ENCODE assay signal across 11 cellular contexts in the genomic region with DNA sequence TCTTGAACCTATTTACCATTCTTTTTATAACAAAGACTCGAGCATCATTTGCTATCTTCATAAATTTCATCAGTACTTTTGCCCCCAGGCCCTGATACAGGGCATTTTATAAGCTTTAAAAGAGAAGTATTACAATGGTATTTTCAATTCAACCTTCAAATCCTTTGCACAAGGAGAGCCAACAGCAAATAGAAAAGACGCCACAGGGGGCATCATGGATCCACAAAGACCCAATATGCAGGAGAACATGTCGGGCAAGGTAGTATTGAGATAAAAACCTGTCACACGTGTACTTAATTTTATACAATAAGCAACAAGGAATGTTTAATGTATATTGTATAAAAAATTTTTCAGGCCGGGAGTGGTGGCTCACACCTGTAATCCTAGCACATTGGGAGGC. TPM values are rescaled to one million over a fixed set of nuclear protein-coding genes. Genes with fewer than 3 reads are reported as not detected.
DNase-seq lines count a peak whose midpoint lies in the region; ATAC-seq, FAIRE-seq and TF ChIP-seq lines count a peak whose summit lies in the region.
"Had no signal": no experiment of that assay in that cellular context is flagged by ENCODE, and none has a peak within 500 bp of the region (broad histone marks: within the 10 kb centered on the region; RNA-seq: fewer than 3 reads in every experiment).

No MANE protein-coding gene starts in this region.

- H3K27ac ChIP-seq in right atrium auricular region = peak overlapping the region; percentile 96 to 97
- H3K27ac ChIP-seq in angular gyrus (ENCODE audit: low read depth, low read length) = peak overlapping the region; percentile 2
- H3K27ac ChIP-seq in naive thymus-derived CD4-positive, alpha-beta T cell (ENCODE audit: low read depth, low read length) = no peak overlapping the region

- peaks cover 49 to 84% (median 77%) of the 10 kb centered on the region in 7 donors for H3K4me1 Mint-ChIP-seq in naive thymus-derived CD4-positive, alpha-beta T cell

- TF ChIP-seq CTCF in right atrium auricular region (IDR thresholded peaks at IDR 0.05) = no peak

- H3K9me3 Mint-ChIP-seq in naive thymus-derived CD4-positive, alpha-beta T cell = no peaks in the 10 kb centered on the region

- peak overlapping the region in 6 of 9 donors; percentile 26 to 77 (median 46) for H3K27ac Mint-ChIP-seq in naive thymus-derived CD4-positive, alpha-beta T cell

- peaks cover 0 to 83% of the 10 kb centered on the region in 2 donors for H3K4me1 ChIP-seq in right atrium auricular region
- peaks cover 27 to 46% of the 10 kb centered on the region in 2 donors for H3K4me1 ChIP-seq in naive thymus-derived CD4-positive, alpha-beta T cell (ENCODE audit: control insufficient read depth in 2 of 2, insufficient read depth in 2 of 2, low read length in 2 of 2)

- intact Hi-C loops in left cardiac atrium (cut with DNase I) = no loop called here
- intact Hi-C loops in naive thymus-derived CD4-positive, alpha-beta T cell (cut with micrococcal nuclease) = loop anchor here in 1 of 2 donors (1.0 kb wide), 1 partner anchor 11 kb away; a partner anchor contains a TSS

- no peaks in the 10 kb centered on the region for H3K27me3 Mint-ChIP-seq in naive thymus-derived CD4-positive, alpha-beta T cell

- FAIRE-seq in GM19239 (lab: Jason Lieb, UNC) = no peak
- FAIRE-seq: colon had no signal

- no peaks in the 10 kb centered on the region for H3K27me3 ChIP-seq in right atrium auricular region
- no peaks in the 10 kb centered on the region for H3K27me3 ChIP-seq in naive thymus-derived CD4-positive, alpha-beta T cell (ENCODE audit: control insufficient read depth in 2 of 2, insufficient read depth in 2 of 2, low read length in 2 of 2)

- DNase-seq in right atrium auricular region (ENCODE audit: low spot score) (no peak), left cardiac atrium (no peak), GM19239 (ENCODE audit: insufficient read length, low spot score) (no peak), cerebellum (ENCODE audit: low spot score) (no peak)
- no peak for DNase-seq in naive thymus-derived CD4-positive, alpha-beta T cell

- H3K9me3 ChIP-seq in right atrium auricular region = no peaks in the 10 kb centered on the region
- no peaks in the 10 kb centered on the region for H3K9me3 ChIP-seq in naive thymus-derived CD4-positive, alpha-beta T cell (ENCODE audit: control insufficient read depth in 2 of 3, low read length in 3 of 3)

- ATAC-seq in left cardiac atrium = no peak
- ATAC-seq in naive thymus-derived CD4-positive, alpha-beta T cell = no peak
- ATAC-seq in HG03432 (IDR thresholded peaks at IDR 0.05; ENCODE audit: unreplicated experiment) = no peak
- ATAC-seq in HG02588 (IDR thresholded peaks at IDR 0.05; ENCODE audit: unreplicated experiment) = no peak

- CTCF ChIA-PET in naive thymus-derived CD4-positive, alpha-beta T cell (lab: Charles Lee) = interaction anchor here (1.4 to 3.1 kb wide), 2 partner anchors 12 to 30 kb away, joined by 3 to 15 read pairs; no protein-coding TSS in a partner anchor

- H3K4me3 ChIP-seq in right atrium auricular region = no peak overlapping the region
- no peak overlapping the region for H3K4me3 ChIP-seq in naive thymus-derived CD4-positive, alpha-beta T cell (ENCODE audit: low read length)

- peak overlapping the region in 2 of 10 donors; percentile 13 to 64 for H3K4me3 Mint-ChIP-seq in naive thymus-derived CD4-positive, alpha-beta T cell

- POLR2A ChIA-PET in naive thymus-derived CD4-positive, alpha-beta T cell (lab: Charles Lee) = interaction anchor here (0.8 to 1.5 kb wide), 5 partner anchors 10 to 75 kb away, joined by 3 to 10 read pairs (median 4); a partner anchor contains a TSS

- peaks cover 0 to 40% (median 13%) of the 10 kb centered on the region in 5 donors for H3K36me3 Mint-ChIP-seq in naive thymus-derived CD4-positive, alpha-beta T cell

- no peaks in the 10 kb centered on the region for H3K36me3 ChIP-seq in right atrium auricular region
- peaks cover 0 to 15% (median 0%) of the 10 kb centered on the region in 3 experiments for H3K36me3 ChIP-seq in naive thymus-derived CD4-positive, alpha-beta T cell (ENCODE audit: control insufficient read depth in 2 of 3, insufficient read depth in 3 of 3, low read length in 3 of 3)

RNA-seq across cellular contexts. Expression of a gene that starts 10.2 kb away (rescaled TPM):
- total RNA-seq in right atrium auricular region (10 to 100 TPM in 1 of 2 donors, 1 to 10 TPM in 1; 8.2 to 10.6 TPM), left cardiac atrium (10 to 100 TPM; 13.4 to 13.5 TPM), cerebellum (3.5 TPM)
- 10 to 100 TPM; 31.3 to 39.8 (median 34.1) TPM for total RNA-seq in naive thymus-derived CD4-positive, alpha-beta T cell
- 10 to 100 TPM in 1 of 2 donors, 1 to 10 TPM in 1; 2.4 to 10.6 TPM for polyA plus RNA-seq in naive thymus-derived CD4-positive, alpha-beta T cell

RNA-seq across cellular contexts. Expression of a gene that starts 44.7 kb away (rescaled TPM):
- total RNA-seq in right atrium auricular region (not detected), left cardiac atrium (not detected), cerebellum (not detected)
- total RNA-seq in naive thymus-derived CD4-positive, alpha-beta T cell = 1 to 10 TPM in 1 of 5 experiments, under 1 TPM in 3, not detected in 1; 0.12 to 1.1 (median 0.58) TPM
- under 1 TPM; 0.31 to 0.59 TPM for polyA plus RNA-seq in naive thymus-derived CD4-positive, alpha-beta T cell
- total RNA-seq: Daoy, posterior vena cava had no signal
